ENCODE assay signal across 11 cellular contexts in genomic region chr2:73956211-73956865, GRCh38.
"Had no signal": no experiment of that assay in that cellular context is flagged by ENCODE, and none has a peak within 500 bp of the region (broad histone marks: within the 10 kb centered on the region; RNA-seq: fewer than 3 reads in every experiment).

No MANE protein-coding gene starts in this region.

- H2AFZ ChIP-seq: neural progenitor cell, parathyroid adenoma had no signal

- H3K4me1 Mint-ChIP-seq: neural progenitor cell had no signal

- DNase-seq: activated CD4-positive, alpha-beta T cell treated with anti-CD3 and anti-CD28 coated beads, Interleukin-2, amount 50 U/mL, for 1 hour; activated T-cell treated with anti-CD3 and anti-CD28 coated beads, Interleukin-2, amount 50 U/mL, for 72 hours; effector CD4-positive, alpha-beta T cell; left ventricle myocardium superior; mesenchymal stem cell; stimulated activated CD4-positive, alpha-beta T cell treated with anti-CD3 and anti-CD28 coated beads, Interleukin-4, amount 100 ng/mL, for 1 hour; T-helper 2 cell had no signal

- H3K9me3 Mint-ChIP-seq: activated T-cell treated with anti-CD3 and anti-CD28 coated beads, Interleukin-2, amount 50 U/mL, for 72 hours; neural progenitor cell had no signal

- H3K4me1 ChIP-seq: neural progenitor cell, parathyroid adenoma had no signal

- H3K27me3 ChIP-seq: cardiac muscle cell, neural progenitor cell had no signal

- H3K27ac ChIP-seq: cardiac muscle cell, epithelial cell of prostate, neural progenitor cell, parathyroid adenoma had no signal

- H3K36me3 ChIP-seq: neural progenitor cell had no signal

- H3K4me2 ChIP-seq: neural progenitor cell had no signal

- H3K79me2 ChIP-seq: parathyroid adenoma had no signal

- H3K4me3 Mint-ChIP-seq: activated T-cell treated with anti-CD3 and anti-CD28 coated beads, Interleukin-2, amount 50 U/mL, for 72 hours; neural progenitor cell had no signal

- H3K4me3 ChIP-seq: cardiac muscle cell, neural progenitor cell had no signal

- H3K27ac Mint-ChIP-seq: activated T-cell treated with anti-CD3 and anti-CD28 coated beads, Interleukin-2, amount 50 U/mL, for 72 hours; neural progenitor cell had no signal

- ATAC-seq: activated T-cell treated with anti-CD3 and anti-CD28 coated beads, Interleukin-2, amount 50 U/mL, for 72 hours; left ventricle myocardium superior had no signal
